Comparison of ENCODE assay signal across 10 cellular contexts in the genomic region with DNA sequence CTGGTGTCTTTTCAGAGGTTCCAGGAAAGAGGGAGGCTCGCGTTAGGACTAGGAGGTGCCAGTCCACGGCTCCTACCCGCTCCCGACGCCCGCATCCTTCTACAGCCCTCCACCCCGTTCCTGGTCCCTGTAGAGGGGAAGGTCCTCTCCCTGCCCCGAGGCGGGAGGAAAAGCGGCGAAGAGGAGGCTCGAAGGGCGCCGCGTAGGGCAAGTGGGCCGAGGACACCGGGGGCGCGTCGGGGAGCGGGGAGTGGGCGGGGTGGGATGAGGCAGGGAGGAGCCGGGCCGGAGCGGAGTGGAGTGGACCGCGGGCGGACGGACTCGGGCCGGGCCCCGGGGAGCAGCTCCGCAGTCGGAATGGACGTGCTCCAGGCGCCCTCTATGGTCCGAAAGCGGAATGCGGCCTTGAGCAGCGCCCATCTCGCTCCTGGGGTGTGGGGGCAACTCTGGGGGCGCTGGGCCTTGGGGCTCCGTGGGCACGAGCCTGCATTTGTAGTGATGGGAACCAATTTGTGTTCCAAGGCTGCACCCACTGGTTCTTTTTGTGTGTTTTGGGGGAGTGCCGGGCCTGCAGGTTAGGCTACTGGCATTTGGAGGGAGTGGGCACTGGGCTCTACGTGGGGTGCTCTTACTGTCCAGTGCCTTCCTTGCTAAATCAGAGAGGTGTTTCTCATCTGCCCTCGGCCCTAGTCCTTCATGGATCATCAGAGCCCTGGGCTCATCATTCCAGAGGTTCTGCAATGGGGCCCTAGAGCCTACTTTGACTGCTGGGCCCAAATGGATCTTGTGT. TPM values are rescaled to one million over a fixed set of nuclear protein-coding genes. Genes with fewer than 3 reads are reported as not detected.
A peak's percentile ranks its signal among the peaks of the same experiment; 100 is the strongest.
DNase-seq lines count a peak whose midpoint lies in the region; ATAC-seq and TF ChIP-seq lines count a peak whose summit lies in the region.
"Had no signal": no experiment of that assay in that cellular context is flagged by ENCODE, and none has a peak within 500 bp of the region (broad histone marks: within the 10 kb centered on the region; RNA-seq: fewer than 3 reads in every experiment).

No MANE protein-coding gene starts in this region.

- peaks cover 2% of the 10 kb centered on the region for H3K36me3 Mint-ChIP-seq in activated CD4-positive, alpha-beta T cell treated with anti-CD3 and anti-CD28 coated beads, Interleukin-2, amount 10 ng/mL, durations not matched to agents 24 days and 14 days (ENCODE audit: low read depth)
- no peaks in the 10 kb centered on the region for H3K36me3 Mint-ChIP-seq in endodermal cell (ENCODE audit: low read depth)
- H3K36me3 Mint-ChIP-seq in CD4-positive, alpha-beta T cell (ENCODE audit: low read depth), result no peaks in the 10 kb centered on the region

- H3K14ac ChIP-seq in mesenchymal stem cell (ENCODE audit: low read length in 2 of 2), result no peak overlapping the region

- H2BK12ac ChIP-seq in mesenchymal stem cell (ENCODE audit: low read length in 2 of 2), result no peak overlapping the region

- H3K9me3 ChIP-seq in endodermal cell (ENCODE audit: control insufficient read depth, low read length) (no peaks in the 10 kb centered on the region), mesenchymal stem cell (ENCODE audit: control insufficient read depth, low read length) (no peaks in the 10 kb centered on the region), transverse colon (no peaks in the 10 kb centered on the region)
- no peaks in the 10 kb centered on the region for H3K9me3 ChIP-seq in CD4-positive, alpha-beta T cell (ENCODE audit: control insufficient read depth, low read length)
- H3K9me3 ChIP-seq: A549 had no signal

- no peak overlapping the region for H3K27ac Mint-ChIP-seq in activated CD4-positive, alpha-beta T cell treated with anti-CD3 and anti-CD28 coated beads, Interleukin-2, amount 10 ng/mL, durations not matched to agents 24 days and 14 days
- no peak overlapping the region for H3K27ac Mint-ChIP-seq in endodermal cell
- H3K27ac Mint-ChIP-seq in CD4-positive, alpha-beta T cell, result no peak overlapping the region

- no peak overlapping the region for H4K91ac ChIP-seq in mesenchymal stem cell (ENCODE audit: low read length)

- H2BK5ac ChIP-seq in mesenchymal stem cell (ENCODE audit: low read depth, low read length, poor library complexity, severe bottlenecking), result no peak overlapping the region

- peaks cover 6% of the 10 kb centered on the region for H3K4me1 ChIP-seq in endodermal cell (ENCODE audit: control insufficient read depth, insufficient read depth, low read length)
- H3K4me1 ChIP-seq in mesenchymal stem cell (ENCODE audit: control insufficient read depth, insufficient read depth, low read depth, low read length), result peaks cover 8% of the 10 kb centered on the region
- H3K4me1 ChIP-seq in transverse colon, result peaks cover 0 to 6% (median 0%) of the 10 kb centered on the region in 4 donors
- H3K4me1 ChIP-seq: A549 had no signal

- H3K4ac ChIP-seq in mesenchymal stem cell (ENCODE audit: low read depth in 1 of 2, low read length in 2 of 2), result no peak overlapping the region

- no peak for ATAC-seq in HG02973 (IDR thresholded peaks at IDR 0.05; ENCODE audit: unreplicated experiment)
- ATAC-seq in CD4-positive, alpha-beta T cell (ENCODE audit: poor library complexity), result no peak

- no peak overlapping the region for H3K4me3 Mint-ChIP-seq in activated CD4-positive, alpha-beta T cell treated with anti-CD3 and anti-CD28 coated beads, Interleukin-2, amount 10 ng/mL, durations not matched to agents 24 days and 14 days
- peak overlapping the region; percentile 59 for H3K4me3 Mint-ChIP-seq in endodermal cell
- H3K4me3 Mint-ChIP-seq in CD4-positive, alpha-beta T cell, result no peak overlapping the region

- no peak overlapping the region for H2BK15ac ChIP-seq in mesenchymal stem cell (ENCODE audit: low read depth, poor library complexity, severe bottlenecking)

- peaks cover 4% of the 10 kb centered on the region for H3K9me3 Mint-ChIP-seq in activated CD4-positive, alpha-beta T cell treated with anti-CD3 and anti-CD28 coated beads, Interleukin-2, amount 10 ng/mL, durations not matched to agents 24 days and 14 days
- H3K9me3 Mint-ChIP-seq in endodermal cell, result no peaks in the 10 kb centered on the region
- H3K9me3 Mint-ChIP-seq in CD4-positive, alpha-beta T cell, result no peaks in the 10 kb centered on the region

- H3K27ac ChIP-seq in endodermal cell (ENCODE audit: low read depth, low read length) (no peak overlapping the region), mesenchymal stem cell (ENCODE audit: low read length, poor library complexity, severe bottlenecking) (no peak overlapping the region), transverse colon (no peak overlapping the region)
- no peak overlapping the region for H3K27ac ChIP-seq in CD4-positive, alpha-beta T cell (ENCODE audit: low read depth, low read length)
- H3K27ac ChIP-seq: A549 had no signal

- H3K4me3 ChIP-seq in endodermal cell (ENCODE audit: low read length) (no peak overlapping the region), mesenchymal stem cell (ENCODE audit: insufficient read depth in 1 of 2, low read depth in 1 of 2, low read length in 2 of 2) (peak overlapping the region in 1 of 2 experiments; percentile 41), transverse colon (no peak overlapping the region)
- H3K4me3 ChIP-seq: A549 had no signal

- in situ Hi-C loops in transverse colon (cut with MboI; ENCODE audit: low pct_ligation_motif_present in 1 of 4, low pct_unique_long_range_greater_than_20kb in 1 of 4, low sequenced_read_pairs in 3 of 4), result no loop called here

- no peaks in the 10 kb centered on the region for H3K79me1 ChIP-seq in mesenchymal stem cell (replicated peaks; ENCODE audit: low read length, poor library complexity, severe bottlenecking)

- peak; percentile 55 for DNase-seq in activated CD4-positive, alpha-beta T cell treated with anti-CD3 and anti-CD28 coated beads, Interleukin-2, amount 10 ng/mL, durations not matched to agents 24 days and 14 days
- no peak for DNase-seq in activated CD4-positive, alpha-beta T cell treated with anti-CD3 and anti-CD28 coated beads, Interleukin-2, amount 50 U/mL, for 1 hour
- DNase-seq in endodermal cell, result peak; percentile 87
- DNase-seq in mesenchymal stem cell, result no peak
- no peak for DNase-seq in transverse colon
- DNase-seq in CD4-positive, alpha-beta T cell, result no peak
- DNase-seq in NCI-H524 (lab: John Stamatoyannopoulos, UW), result no peak
- DNase-seq: central memory CD4-positive, alpha-beta T cell had no signal

- no peak overlapping the region for H2BK120ac ChIP-seq in mesenchymal stem cell (ENCODE audit: low read depth, low read length)

- H4K8ac ChIP-seq in mesenchymal stem cell (ENCODE audit: low read length), result no peak overlapping the region

- WGBS in endodermal cell (ENCODE audit: insufficient coverage in 1 of 2, insufficient read length in 1 of 2), 2 experiments, result 15 to 40% methylated on average over 12 to 48 of the region's 48 CpGs
- 7% methylated on average over 36 of the region's 48 CpGs for WGBS in mesenchymal stem cell
- 31% methylated on average over 34 of the region's 48 CpGs; no CpG with 5 or more reads in 1 of the 2 donors for WGBS in transverse colon (ENCODE audit: low coverage in 1 of 2), 2 donors

- TF ChIP-seq CTCF in endodermal cell (conservative IDR thresholded peaks at IDR 0.05) (peak; percentile 86), transverse colon (IDR thresholded peaks at IDR 0.05) (peak in 3 of 5 experiments; percentile 12 to 32 (median 30))
- no peak for TF ChIP-seq CTCF in CD4-positive, alpha-beta T cell (IDR thresholded peaks at IDR 0.05)

- H3K9ac ChIP-seq in endodermal cell (ENCODE audit: extremely low read depth, low read length, poor library complexity, severe bottlenecking) (no peak overlapping the region), mesenchymal stem cell (ENCODE audit: low read length) (peak overlapping the region; percentile 54)

- no peak for TF ChIP-seq EP300 in transverse colon (IDR thresholded peaks at IDR 0.05; ENCODE audit: low read depth)

- no peak overlapping the region for H3K23ac ChIP-seq in mesenchymal stem cell (ENCODE audit: low read length in 2 of 2)

- H3K4me1 Mint-ChIP-seq in activated CD4-positive, alpha-beta T cell treated with anti-CD3 and anti-CD28 coated beads, Interleukin-2, amount 10 ng/mL, durations not matched to agents 24 days and 14 days, result no peaks in the 10 kb centered on the region
- peaks cover 22% of the 10 kb centered on the region for H3K4me1 Mint-ChIP-seq in endodermal cell
- peaks cover 9% of the 10 kb centered on the region for H3K4me1 Mint-ChIP-seq in CD4-positive, alpha-beta T cell (ENCODE audit: low read depth)

- H3K36me3 ChIP-seq in endodermal cell (ENCODE audit: control insufficient read depth, insufficient read depth, low read length) (no peaks in the 10 kb centered on the region), mesenchymal stem cell (ENCODE audit: control insufficient read depth in 1 of 2, insufficient read depth in 2 of 2, low read depth in 1 of 2, low read length in 2 of 2) (no peaks in the 10 kb centered on the region), transverse colon (no peaks in the 10 kb centered on the region)

- H2AFZ ChIP-seq in mesenchymal stem cell (ENCODE audit: low read depth, low read length), result no peak overlapping the region

- no peak for TF ChIP-seq POLR2A in transverse colon (IDR thresholded peaks at IDR 0.05)

- POLR2A ChIA-PET in CD4-positive, alpha-beta T cell (lab: Charles Lee), result no interaction called here

- peaks cover 63% of the 10 kb centered on the region for H3K27me3 Mint-ChIP-seq in activated CD4-positive, alpha-beta T cell treated with anti-CD3 and anti-CD28 coated beads, Interleukin-2, amount 10 ng/mL, durations not matched to agents 24 days and 14 days
- H3K27me3 Mint-ChIP-seq in endodermal cell (ENCODE audit: insufficient read depth), result peaks cover 98% of the 10 kb centered on the region
- peaks cover 72% of the 10 kb centered on the region for H3K27me3 Mint-ChIP-seq in CD4-positive, alpha-beta T cell

- H3K18ac ChIP-seq in mesenchymal stem cell (ENCODE audit: low read depth in 1 of 2, low read length in 2 of 2), result no peak overlapping the region

- H3K27me3 ChIP-seq in endodermal cell (ENCODE audit: control insufficient read depth, insufficient read depth, low read length, poor library complexity, severe bottlenecking), result peaks cover 98% of the 10 kb centered on the region
- H3K27me3 ChIP-seq in mesenchymal stem cell (ENCODE audit: control insufficient read depth in 1 of 2, insufficient read depth in 1 of 2, low read length in 2 of 2), result peaks cover 0 to 63% of the 10 kb centered on the region in 2 experiments
- H3K27me3 ChIP-seq in transverse colon, result peaks cover 99% of the 10 kb centered on the region
- peaks cover 72% of the 10 kb centered on the region for H3K27me3 ChIP-seq in CD4-positive, alpha-beta T cell (ENCODE audit: control insufficient read depth, insufficient read depth, low read length)

- no peak overlapping the region for H3K4me2 ChIP-seq in mesenchymal stem cell (ENCODE audit: low read length, poor library complexity, severe bottlenecking)
- H3K4me2 ChIP-seq: A549 had no signal

- H2AK5ac ChIP-seq in mesenchymal stem cell (ENCODE audit: low read length, severe bottlenecking), result no peak overlapping the region

- intact Hi-C loops in activated CD4-positive, alpha-beta T cell treated with anti-CD3 and anti-CD28 coated beads, Interleukin-2, amount 10 ng/mL, durations not matched to agents 24 days and 14 days (cut with micrococcal nuclease), result loop anchor here (5.0 kb wide), 2 partner anchors 486 to 856 kb away; no protein-coding TSS in a partner anchor
- intact Hi-C loops in transverse colon (cut with DNase I; ENCODE audit: low total_unique reads), result no loop called here
- intact Hi-C loops in CD4-positive, alpha-beta T cell (cut with DNase I, micrococcal nuclease), result no loop called here

- CTCF ChIA-PET in CD4-positive, alpha-beta T cell (lab: Charles Lee), result no interaction called here

RNA-seq across cellular contexts. Expression of a gene that starts 7.3 kb away (rescaled TPM):
- not detected in 2 replicates for total RNA-seq in activated CD4-positive, alpha-beta T cell treated with anti-CD3 and anti-CD28 coated beads, Interleukin-2, amount 10 ng/mL, durations not matched to agents 24 days and 14 days
- total RNA-seq in endodermal cell (1 to 10 TPM; 1.9 to 7.6 TPM), transverse colon (not detected)
- 50.3 TPM for polyA plus RNA-seq in endodermal cell (2013, experiment 1 of 2)
- 45.6 TPM for polyA plus RNA-seq in endodermal cell (2013, experiment 2 of 2)
- not detected for polyA plus RNA-seq in mesenchymal stem cell (2013, experiment 1 of 2)
- polyA plus RNA-seq in mesenchymal stem cell (2013, experiment 2 of 2), result not detected
- not detected for total RNA-seq in CD4-positive, alpha-beta T cell
- polyA plus RNA-seq: A549 had no signal

Comparison
In these comparisons a context has a peak if more than half of its experiments do, and no peak if none do; other contexts are left out.
1. DNase-seq: peak in activated CD4-positive, alpha-beta T cell treated with anti-CD3 and anti-CD28 coated beads, Interleukin-2, amount 10 ng/mL, durations not matched to agents 24 days and 14 days (single experiment) and endodermal cell (single experiment); none in activated CD4-positive, alpha-beta T cell treated with anti-CD3 and anti-CD28 coated beads, Interleukin-2, amount 50 U/mL, for 1 hour (single experiment), mesenchymal stem cell (single experiment), transverse colon (single experiment), CD4-positive, alpha-beta T cell (0 of 10) and NCI-H524 (0 of 2).